In the genomic region with DNA sequence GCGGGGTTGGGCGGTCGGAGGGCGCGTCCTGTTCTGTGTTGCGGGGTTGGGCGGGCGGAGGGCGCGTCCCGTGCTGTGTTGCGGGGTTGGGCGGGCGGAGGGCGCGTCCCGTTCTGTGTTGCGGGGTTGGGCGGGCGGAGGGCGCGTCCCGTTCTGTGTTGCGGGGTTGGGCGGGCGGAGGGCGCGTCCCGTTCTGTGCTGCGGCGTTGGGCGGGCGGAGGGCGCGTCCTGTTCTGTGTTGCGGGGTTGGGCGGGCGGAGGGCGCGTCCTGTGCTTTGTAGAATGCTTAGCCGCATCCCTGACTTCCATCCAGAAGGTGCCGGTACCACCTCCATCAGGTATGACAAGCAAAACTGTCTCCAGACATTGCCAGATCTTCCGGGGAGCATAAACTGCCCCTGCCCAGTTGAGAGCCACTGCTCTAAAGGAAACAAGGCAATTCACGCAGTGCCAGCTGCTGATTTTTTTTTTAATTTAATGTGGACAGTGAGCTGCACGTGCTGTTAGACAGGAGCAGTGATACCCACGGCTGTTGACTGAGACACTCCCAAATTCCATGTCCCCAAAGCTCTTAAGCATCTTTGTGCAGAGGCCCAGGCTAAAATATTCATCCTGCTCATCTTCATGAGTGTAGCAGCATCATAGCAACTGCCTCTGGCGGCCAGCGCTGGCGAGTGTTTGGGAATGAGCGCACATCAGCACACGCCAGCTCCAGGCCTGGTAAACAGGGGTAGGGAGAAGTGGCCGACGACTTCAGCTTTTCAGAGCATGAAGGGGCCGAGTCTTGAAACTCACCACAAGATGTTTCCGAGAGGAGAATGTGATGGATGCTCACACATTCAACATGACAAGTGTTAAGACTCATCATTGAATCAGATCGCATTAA, we compare ENCODE assay signal across 22 cellular contexts.
"Had no signal": no experiment of that assay in that cellular context is flagged by ENCODE, and none has a peak within 500 bp of the region (broad histone marks: within the 10 kb centered on the region; RNA-seq: fewer than 3 reads in every experiment).

No MANE protein-coding gene starts in this region.

- H3K4me3 ChIP-seq: K562 had no signal

- H3K27ac ChIP-seq: HL-60, KMS-11 had no signal

- H3K4me1 Mint-ChIP-seq: IgD-negative memory B cell had no signal

- H3K27ac Mint-ChIP-seq: IgD-negative memory B cell had no signal

- DNase-seq: Kasumi-1, MM.1S, NCI-H1092 treated with DMSO at 0.1 percent for 48 hours, NCI-H1417, NCI-H1436 treated with DMSO at 0.1 percent for 48 hours, NCI-H1694, NCI-H187 treated with DMSO at 0.1 percent for 48 hours, NCI-H2029 treated with DMSO at 0.1 percent for 48 hours, NCI-H2171 treated with DMSO at 0.1 percent for 48 hours, NCI-H345, NCI-H446 treated with DMSO at 0.1 percent for 48 hours, NCI-H510A treated with DMSO at 0.1 percent for 48 hours, NCI-H526, NCI-H774, RPMI8226, SHP77, SK-N-SH, SW 1271 had no signal

- H3K9ac ChIP-seq: KMS-11, SK-N-SH had no signal

- ATAC-seq: K562 had no signal

- H3K36me3 Mint-ChIP-seq: IgD-negative memory B cell had no signal

- H3K9me3 ChIP-seq: SK-N-SH had no signal

- H3K27me3 Mint-ChIP-seq: IgD-negative memory B cell had no signal

- H3K4me3 Mint-ChIP-seq: IgD-negative memory B cell had no signal
